ENCODE assay signal across 16 cellular contexts in genomic region chr15:97866994-97867393, GRCh38.
"Had no signal": no experiment of that assay in that cellular context is flagged by ENCODE, and none has a peak within 500 bp of the region (broad histone marks: within the 10 kb centered on the region; RNA-seq: fewer than 3 reads in every experiment).

No MANE protein-coding gene starts in this region.

- H3K27ac ChIP-seq: gastrocnemius medialis, heart right ventricle, neural progenitor cell, ovary, upper lobe of left lung had no signal

- H3K27me3 ChIP-seq: gastrocnemius medialis, neural progenitor cell, ovary, upper lobe of left lung had no signal

- H3K36me3 ChIP-seq: gastrocnemius medialis, heart right ventricle, neural progenitor cell, ovary, upper lobe of left lung had no signal

- H3K4me3 ChIP-seq: gastrocnemius medialis, heart right ventricle, neural progenitor cell, ovary, upper lobe of left lung had no signal

- H3K9me3 ChIP-seq: gastrocnemius medialis, ovary, upper lobe of left lung had no signal

- DNase-seq: activated CD4-positive, alpha-beta memory T cell treated with anti-CD3 and anti-CD28 coated beads, Interleukin-2, amount 10 ng/mL, durations not matched to agents 7 days and 5 days; activated CD4-positive, alpha-beta T cell treated with anti-CD3 and anti-CD28 coated beads for 4 hours; activated naive CD4-positive, alpha-beta T cell treated with anti-CD3 and anti-CD28 coated beads, Interleukin-2, amount 50 U/mL, for 16 hours; activated T-cell treated with anti-CD3 and anti-CD28 coated beads, Interleukin-2, amount 50 U/mL, for 24 hours; endodermal cell; erythroblast; gastrocnemius medialis; heart right ventricle; left colon; midbrain; ovary; stimulated activated CD4-positive, alpha-beta T cell treated with anti-CD3 and anti-CD28 coated beads, Interleukin-1b, Interleukin-23, amount 100 ng/mL, for 48 hours; stimulated activated naive CD8-positive, alpha-beta T cell treated with anti-CD3 and anti-CD28 coated beads, Interleukin-15, amount 100 ng/mL, for 72 hours had no signal

- ATAC-seq: gastrocnemius medialis; sciatic nerve; stimulated activated naive CD8-positive, alpha-beta T cell treated with anti-CD3 and anti-CD28 coated beads, Interleukin-15, amount 100 ng/mL, for 72 hours had no signal

- H3K4me1 ChIP-seq: gastrocnemius medialis, neural progenitor cell, upper lobe of left lung had no signal
